Comparison of ENCODE assay signal across 31 cellular contexts in the genomic region with DNA sequence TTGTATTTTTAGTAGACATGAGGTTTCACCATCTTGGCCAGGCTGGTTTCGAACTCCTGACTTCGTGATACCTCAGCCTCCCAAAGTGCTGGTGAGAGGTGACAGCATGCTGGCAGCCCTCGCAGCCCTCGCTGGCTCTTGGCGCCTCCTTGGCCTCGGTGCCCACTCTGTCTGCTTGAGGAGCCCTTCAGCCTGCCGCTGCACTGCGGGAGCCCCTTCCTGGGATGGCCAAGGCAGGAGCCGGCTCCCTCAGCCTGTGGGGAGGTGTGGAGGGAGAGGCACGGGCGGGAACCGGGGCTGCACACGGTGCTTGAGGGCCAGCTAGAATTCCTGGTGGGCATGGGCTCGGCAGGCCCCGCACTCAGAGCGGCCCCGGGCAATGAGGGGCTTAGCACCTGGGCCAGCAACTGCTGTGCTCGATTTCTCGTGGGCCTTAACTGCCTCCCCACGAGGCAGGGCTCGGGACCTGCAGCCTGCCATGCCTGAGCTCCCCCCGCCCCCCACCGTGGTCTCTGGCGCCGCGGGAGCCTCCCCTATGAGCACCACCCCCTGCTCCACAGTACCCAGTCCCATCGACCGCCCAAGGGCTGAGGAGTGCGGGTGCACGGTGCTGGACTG.
"Had no signal": no experiment of that assay in that cellular context is flagged by ENCODE, and none has a peak within 500 bp of the region (broad histone marks: within the 10 kb centered on the region; RNA-seq: fewer than 3 reads in every experiment).

No MANE protein-coding gene starts in this region.

- H3K36me3 ChIP-seq: ascending aorta, cardiac muscle cell had no signal

- DNase-seq: activated B cell treated with CpG ODN at 0.5 μM for 24 hours; activated CD4-positive, alpha-beta memory T cell treated with anti-CD3 and anti-CD28 coated beads, Interleukin-2, amount 10 ng/mL, durations not matched to agents 7 days and 5 days; activated CD4-positive, alpha-beta T cell treated with anti-CD3 and anti-CD28 coated beads for 4 hours; activated CD4-positive, alpha-beta T cell treated with anti-CD3 and anti-CD28 coated beads, Interleukin-2, amount 10 ng/mL, durations not matched to agents 24 days and 14 days; activated CD4-positive, alpha-beta T cell treated with anti-CD3 and anti-CD28 coated beads, Interleukin-2, amount 50 U/mL, for 1 hour; activated CD4-positive, alpha-beta T cell treated with anti-CD3 and anti-CD28 coated beads, Interleukin-2, amount 50 U/mL, for 48 hours; activated CD4-positive, CD25-positive, alpha-beta regulatory T cell treated with anti-CD3 and anti-CD28 coated beads, Interleukin-2, amount 50 U/mL, for 72 hours; activated CD8-positive, alpha-beta memory T cell treated with anti-CD3 and anti-CD28 coated beads for 24 hours; activated CD8-positive, alpha-beta memory T cell treated with anti-CD3 and anti-CD28 coated beads, Interleukin-2, amount 10 ng/mL, durations not matched to agents 7 days and 5 days; activated CD8-positive, alpha-beta memory T cell treated with anti-CD3 and anti-CD28 coated beads, Interleukin-2, amount 50 U/mL, for 48 hours; activated CD8-positive, alpha-beta T cell treated with anti-CD3 and anti-CD28 coated beads, Interleukin-2, amount 10 ng/mL, durations not matched to agents 7 days and 5 days; activated effector memory CD4-positive, alpha-beta T cell treated with Interleukin-2 at 50 U/mL for 16 hours; activated gamma-delta T cell; activated naive CD4-positive, alpha-beta T cell treated with anti-CD3 and anti-CD28 coated beads, Interleukin-2, amount 10 ng/mL, durations not matched to agents 7 days and 5 days; activated naive CD4-positive, alpha-beta T cell treated with Interleukin-2 at 50 U/mL for 16 hours; activated naive CD8-positive, alpha-beta T cell treated with anti-CD3 and anti-CD28 coated beads, Interleukin-2, amount 10 ng/mL, durations not matched to agents 7 days and 5 days; activated naive CD8-positive, alpha-beta T cell treated with anti-CD3 and anti-CD28 coated beads, Interleukin-2, amount 50 U/mL, for 24 hours; activated T-cell treated with anti-CD3 and anti-CD28 coated beads, Interleukin-2, amount 50 U/mL, for 24 hours; activated T-cell treated with anti-CD3 and anti-CD28 coated beads, Interleukin-2, amount 50 U/mL, for 48 hours; amygdala; anterior cingulate cortex; caudate nucleus; SW 1271; T-helper 1 cell; T-helper 2 cell; T-helper 9 cell had no signal

- H3K9me3 ChIP-seq: ascending aorta had no signal

- FAIRE-seq: bronchial epithelial cell, TTC549 had no signal

- ATAC-seq: activated CD8-positive, alpha-beta memory T cell treated with anti-CD3 and anti-CD28 coated beads, Interleukin-2, amount 10 ng/mL, durations not matched to agents 7 days and 5 days; activated CD8-positive, alpha-beta T cell treated with anti-CD3 and anti-CD28 coated beads, Interleukin-2, amount 10 ng/mL, durations not matched to agents 7 days and 5 days; activated naive CD8-positive, alpha-beta T cell treated with anti-CD3 and anti-CD28 coated beads, Interleukin-2, amount 50 U/mL, for 24 hours had no signal

- H3K4me3 ChIP-seq: ascending aorta, cardiac muscle cell had no signal

- H3K27me3 ChIP-seq: ascending aorta, cardiac muscle cell had no signal

- H3K4me1 ChIP-seq: ascending aorta had no signal

- H3K27ac ChIP-seq: ascending aorta, cardiac muscle cell, VCaP had no signal
